Comparison of ENCODE assay signal across 10 cellular contexts in genomic region chr9:91245432-91246313, GRCh38.
DNase-seq lines count a peak whose midpoint lies in the region; ATAC-seq and TF ChIP-seq lines count a peak whose summit lies in the region.
"Had no signal": no experiment of that assay in that cellular context is flagged by ENCODE, and none has a peak within 500 bp of the region (broad histone marks: within the 10 kb centered on the region; RNA-seq: fewer than 3 reads in every experiment).

No MANE protein-coding gene starts in this region.

- intact Hi-C loops in left colon (cut with DNase I, micrococcal nuclease) = no loop called here

- H3K27me3 ChIP-seq in WERI-Rb-1 (ENCODE audit: insufficient read depth, low read depth, severe bottlenecking) = no peaks in the 10 kb centered on the region

- no peaks in the 10 kb centered on the region for H3K9me3 ChIP-seq in WERI-Rb-1 (ENCODE audit: severe bottlenecking)
- H3K9me3 ChIP-seq: psoas muscle had no signal

- H3K27ac Mint-ChIP-seq in activated naive CD8-positive, alpha-beta T cell = peak overlapping the region; percentile 84

- H3K27ac ChIP-seq in WERI-Rb-1 = no peak overlapping the region
- H3K27ac ChIP-seq: KMS-11, psoas muscle had no signal

- TF ChIP-seq CTCF in WERI-Rb-1 (IDR thresholded peaks at IDR 0.05; ENCODE audit: low read depth, low read length) = no peak

- H3K36me3 ChIP-seq in WERI-Rb-1 = no peaks in the 10 kb centered on the region

- peaks cover 10% of the 10 kb centered on the region for H3K36me3 Mint-ChIP-seq in activated naive CD8-positive, alpha-beta T cell

- no peak overlapping the region for H3K4me3 Mint-ChIP-seq in activated naive CD8-positive, alpha-beta T cell

- H3K4me1 Mint-ChIP-seq in activated naive CD8-positive, alpha-beta T cell (ENCODE audit: low read depth) = peaks cover 19% of the 10 kb centered on the region

- no peaks in the 10 kb centered on the region for H3K9me3 Mint-ChIP-seq in activated naive CD8-positive, alpha-beta T cell (ENCODE audit: low read depth)

- peak; percentile 73 for ATAC-seq in left colon

- no peak overlapping the region for H3K4me3 ChIP-seq in WERI-Rb-1 (ENCODE audit: low read depth, low read length)
- H3K4me3 ChIP-seq: psoas muscle had no signal

- no peaks in the 10 kb centered on the region for H3K27me3 Mint-ChIP-seq in activated naive CD8-positive, alpha-beta T cell

- DNase-seq in ELR (ENCODE audit: low read depth) (peak; percentile 62), HS-27A (ENCODE audit: low read depth) (peak; percentile 7), left colon (no peak), activated gamma-delta T cell treated with Interleukin-2 at 50 U/mL for 16 hours (no peak), Kasumi-1 (lab: John Stamatoyannopoulos, UW) (no peak), WERI-Rb-1 (no peak), NCI-H2107 (lab: John Stamatoyannopoulos, UW) (no peak)
- DNase-seq: psoas muscle had no signal

Comparison
In these comparisons a context has a peak if more than half of its experiments do, and no peak if none do; other contexts are left out.
1. DNase-seq: peak in ELR (single experiment) and HS-27A (single experiment); none in left colon (0 of 2), activated gamma-delta T cell treated with Interleukin-2 at 50 U/mL for 16 hours (single experiment), Kasumi-1 (0 of 2), WERI-Rb-1 (single experiment) and NCI-H2107 (single experiment).